In the genomic region with DNA sequence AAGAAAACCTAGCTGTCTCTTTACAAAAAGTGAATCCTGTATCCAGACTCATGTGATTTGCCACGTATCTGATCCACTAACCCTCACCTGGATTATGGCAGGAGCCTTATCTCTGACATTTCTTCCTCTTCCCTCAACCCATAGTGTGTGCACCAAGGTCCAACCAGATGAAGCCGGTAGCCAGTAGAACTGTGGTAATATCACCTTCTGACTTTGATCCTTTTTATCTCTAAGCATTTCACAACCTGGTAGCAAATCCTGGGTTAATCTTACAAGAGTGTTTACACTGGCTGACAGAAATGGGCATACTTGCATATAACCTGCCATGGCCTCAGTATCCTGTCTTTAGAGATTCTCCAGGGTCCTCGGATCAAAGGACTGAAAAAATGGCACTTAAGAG, we compare ENCODE assay signal across 17 cellular contexts. TPM values are rescaled to one million over a fixed set of nuclear protein-coding genes. Genes with fewer than 3 reads are reported as not detected.
A peak's percentile ranks its signal among the peaks of the same experiment; 100 is the strongest.
DNase-seq lines count a peak whose midpoint lies in the region; ATAC-seq, FAIRE-seq and TF ChIP-seq lines count a peak whose summit lies in the region.
"Had no signal": no experiment of that assay in that cellular context is flagged by ENCODE, and none has a peak within 500 bp of the region (broad histone marks: within the 10 kb centered on the region; RNA-seq: fewer than 3 reads in every experiment).

No MANE protein-coding gene starts in this region.

- peaks cover 50 to 64% of the 10 kb centered on the region in 2 donors for H3K36me3 Mint-ChIP-seq in activated T-cell treated with anti-CD3 and anti-CD28 coated beads, Interleukin-2, amount 50 U/mL, for 72 hours (ENCODE audit: insufficient read depth in 2 of 2)
- H3K36me3 Mint-ChIP-seq in activated CD8-positive, alpha-beta T cell treated with anti-CD3 and anti-CD28 coated beads, Interleukin-2, amount 10 ng/mL, durations not matched to agents 7 days and 5 days (ENCODE audit: low read depth), result peaks cover 72% of the 10 kb centered on the region
- peaks cover 33 to 48% (median 45%) of the 10 kb centered on the region in 3 donors for H3K36me3 Mint-ChIP-seq in immature natural killer cell

- peak overlapping the region; percentile 14 to 23 for H3K4me3 Mint-ChIP-seq in activated T-cell treated with anti-CD3 and anti-CD28 coated beads, Interleukin-2, amount 50 U/mL, for 72 hours
- H3K4me3 Mint-ChIP-seq in activated CD8-positive, alpha-beta T cell treated with anti-CD3 and anti-CD28 coated beads, Interleukin-2, amount 10 ng/mL, durations not matched to agents 7 days and 5 days, result peak overlapping the region; percentile 39
- H3K4me3 Mint-ChIP-seq in immature natural killer cell, result peak overlapping the region; percentile 39 to 99 (median 97)

- ATAC-seq in activated T-cell treated with anti-CD3 and anti-CD28 coated beads, Interleukin-2, amount 50 U/mL, for 72 hours (replicated peaks in 1 of 2), result no peak
- ATAC-seq in activated CD8-positive, alpha-beta T cell treated with anti-CD3 and anti-CD28 coated beads, Interleukin-2, amount 10 ng/mL, durations not matched to agents 7 days and 5 days, result no peak
- ATAC-seq in GM18517 (IDR thresholded peaks at IDR 0.05; ENCODE audit: unreplicated experiment), result no peak
- ATAC-seq: stimulated activated naive CD8-positive, alpha-beta T cell treated with anti-CD3 and anti-CD28 coated beads, Interleukin-15, Interleukin-2, amounts not matched to agents 100 U/mL and 50 U/mL, for 24 hours had no signal

- no peaks in the 10 kb centered on the region for H3K27me3 ChIP-seq in small intestine (ENCODE audit: control insufficient read depth in 2 of 2, insufficient read depth in 2 of 2, low read length in 2 of 2)
- H3K27me3 ChIP-seq: ascending aorta, ovary, vagina had no signal

- H3K9me3 ChIP-seq in small intestine (ENCODE audit: control insufficient read depth, low read depth), result peaks cover 1% of the 10 kb centered on the region

- FAIRE-seq in small intestine (lab: Jason Lieb, UNC), result no peak

- no peak overlapping the region for H3K4me3 ChIP-seq in small intestine (ENCODE audit: low read depth in 1 of 2, low read length in 2 of 2)
- H3K4me3 ChIP-seq: ovary had no signal

- no peak for TF ChIP-seq CTCF in GM13977 (IDR thresholded peaks at IDR 0.05; ENCODE audit: extremely low read depth, insufficient read depth, missing control alignments)

- peaks cover 40% of the 10 kb centered on the region for H3K4me1 Mint-ChIP-seq in activated T-cell treated with anti-CD3 and anti-CD28 coated beads, Interleukin-2, amount 50 U/mL, for 72 hours (ENCODE audit: low read depth)
- H3K4me1 Mint-ChIP-seq in activated CD8-positive, alpha-beta T cell treated with anti-CD3 and anti-CD28 coated beads, Interleukin-2, amount 10 ng/mL, durations not matched to agents 7 days and 5 days (ENCODE audit: low read depth), result peaks cover 20% of the 10 kb centered on the region
- peaks cover 44 to 58% of the 10 kb centered on the region in 2 donors for H3K4me1 Mint-ChIP-seq in immature natural killer cell

- peaks cover 0 to 5% of the 10 kb centered on the region in 2 donors for H3K4me1 ChIP-seq in small intestine (ENCODE audit: control insufficient read depth in 2 of 2, insufficient read depth in 1 of 2, low read depth in 1 of 2, low read length in 1 of 2)

- H3K9me3 Mint-ChIP-seq in activated T-cell treated with anti-CD3 and anti-CD28 coated beads, Interleukin-2, amount 50 U/mL, for 72 hours, result peaks cover 24 to 34% of the 10 kb centered on the region in 2 donors
- H3K9me3 Mint-ChIP-seq in activated CD8-positive, alpha-beta T cell treated with anti-CD3 and anti-CD28 coated beads, Interleukin-2, amount 10 ng/mL, durations not matched to agents 7 days and 5 days (ENCODE audit: insufficient read depth), result peaks cover 17% of the 10 kb centered on the region
- H3K9me3 Mint-ChIP-seq in immature natural killer cell, result peaks cover 0 to 44% (median 10%) of the 10 kb centered on the region in 6 donors

- no peak overlapping the region for H3K27ac ChIP-seq in small intestine (ENCODE audit: low read depth in 1 of 2, low read length in 1 of 2)
- H3K27ac ChIP-seq: ascending aorta, ovary, vagina had no signal

- no peak for DNase-seq in activated T-cell treated with anti-CD3 and anti-CD28 coated beads, Interleukin-2, amount 50 U/mL, for 72 hours
- DNase-seq in activated T-cell treated with anti-CD3 and anti-CD28 coated beads for 4 hours, result no peak
- no peak for DNase-seq in activated CD8-positive, alpha-beta T cell treated with anti-CD3 and anti-CD28 coated beads, Interleukin-2, amount 10 ng/mL, durations not matched to agents 7 days and 5 days
- DNase-seq in immature natural killer cell, result no peak
- DNase-seq in small intestine, result peak; percentile 76
- no peak for DNase-seq in GM13977 (ENCODE audit: low spot score)
- no peak for DNase-seq in DMS79 treated with DMSO at 0.1 percent for 48 hours (lab: John Stamatoyannopoulos, UW)
- DNase-seq: activated CD4-positive, alpha-beta T cell treated with anti-CD3 and anti-CD28 coated beads for 1 hour; cortex of kidney; Karpas-422; mesenchymal stem cell; NCI-H1417 treated with DMSO at 0.1 percent for 48 hours; ovary; stimulated activated naive CD8-positive, alpha-beta T cell treated with anti-CD3 and anti-CD28 coated beads, Interleukin-15, Interleukin-2, amounts not matched to agents 100 U/mL and 50 U/mL, for 24 hours had no signal

- 46 to 67% (median 49%) methylated on average over 3 of the region's 3 CpGs for WGBS in small intestine, 3 donors

- POLR2A ChIA-PET in activated CD8-positive, alpha-beta T cell treated with anti-CD3 and anti-CD28 coated beads, Interleukin-2, amount 10 ng/mL, durations not matched to agents 7 days and 5 days (lab: Charles Lee), result no interaction called here

- no peaks in the 10 kb centered on the region for H3K27me3 Mint-ChIP-seq in activated T-cell treated with anti-CD3 and anti-CD28 coated beads, Interleukin-2, amount 50 U/mL, for 72 hours (ENCODE audit: low read depth)
- H3K27me3 Mint-ChIP-seq in activated CD8-positive, alpha-beta T cell treated with anti-CD3 and anti-CD28 coated beads, Interleukin-2, amount 10 ng/mL, durations not matched to agents 7 days and 5 days (ENCODE audit: low read depth), result no peaks in the 10 kb centered on the region
- H3K27me3 Mint-ChIP-seq in immature natural killer cell (ENCODE audit: low read depth in 3 of 3), result peaks cover 0 to 12% (median 5%) of the 10 kb centered on the region in 3 donors

- H3K36me3 ChIP-seq in small intestine (ENCODE audit: control insufficient read depth in 2 of 2, insufficient read depth in 2 of 2, low read length in 2 of 2), result peaks cover 8 to 16% of the 10 kb centered on the region in 2 donors
- H3K36me3 ChIP-seq: ovary had no signal

- CTCF ChIA-PET in activated CD8-positive, alpha-beta T cell treated with anti-CD3 and anti-CD28 coated beads, Interleukin-2, amount 10 ng/mL, durations not matched to agents 7 days and 5 days (lab: Charles Lee), result interaction anchor here (1.2 kb wide), 1 partner anchor 11 kb away, joined by 3 read pairs; no protein-coding TSS in a partner anchor

- H3K27ac Mint-ChIP-seq in activated T-cell treated with anti-CD3 and anti-CD28 coated beads, Interleukin-2, amount 50 U/mL, for 72 hours, result no peak overlapping the region
- H3K27ac Mint-ChIP-seq in activated CD8-positive, alpha-beta T cell treated with anti-CD3 and anti-CD28 coated beads, Interleukin-2, amount 10 ng/mL, durations not matched to agents 7 days and 5 days, result no peak overlapping the region
- H3K27ac Mint-ChIP-seq in immature natural killer cell, result peak overlapping the region; percentile 14 to 97 (median 95)

- in situ Hi-C loops in GM13977 (cut with MboI; ENCODE audit: low pct_unique_long_range_greater_than_20kb, low sequenced_read_pairs, unreplicated experiment), result no loop called here

RNA-seq across cellular contexts. Expression of gene ZNF417, which starts 1.9 kb away (rescaled TPM):
- 10 to 100 TPM; 12.6 to 13.8 TPM for total RNA-seq in activated T-cell treated with anti-CD3 and anti-CD28 coated beads, Interleukin-2, amount 50 U/mL, for 72 hours
- total RNA-seq in activated CD8-positive, alpha-beta T cell treated with anti-CD3 and anti-CD28 coated beads, Interleukin-2, amount 10 ng/mL, durations not matched to agents 7 days and 5 days, result 10 to 100 TPM; 21.1 to 21.4 TPM
- 1 to 10 TPM in 2 of 3 donors, not detected in 1; 1.2 to 5.0 TPM for polyA plus RNA-seq in immature natural killer cell
- polyA plus RNA-seq in small intestine, result 1 to 10 TPM; 1.6 to 3.8 (median 2.9) TPM

RNA-seq across cellular contexts. Expression of gene ZNF418, which starts 20.7 kb away (rescaled TPM):
- total RNA-seq in activated T-cell treated with anti-CD3 and anti-CD28 coated beads, Interleukin-2, amount 50 U/mL, for 72 hours, result 1 to 10 TPM; 3.4 to 8.0 TPM
- total RNA-seq in activated CD8-positive, alpha-beta T cell treated with anti-CD3 and anti-CD28 coated beads, Interleukin-2, amount 10 ng/mL, durations not matched to agents 7 days and 5 days, result 1 to 10 TPM; 4.2 to 6.2 TPM
- polyA plus RNA-seq in immature natural killer cell (1 to 10 TPM in 2 of 3 donors, not detected in 1; 2.5 to 3.5 TPM), small intestine (1 to 10 TPM; 2.5 to 7.0 (median 3.0) TPM)

RNA-seq across cellular contexts. Expression of gene ZNF814, which starts 25.7 kb away (rescaled TPM):
- 10 to 100 TPM; 16.1 to 21.4 TPM for total RNA-seq in activated T-cell treated with anti-CD3 and anti-CD28 coated beads, Interleukin-2, amount 50 U/mL, for 72 hours
- total RNA-seq in activated CD8-positive, alpha-beta T cell treated with anti-CD3 and anti-CD28 coated beads, Interleukin-2, amount 10 ng/mL, durations not matched to agents 7 days and 5 days, result 10 to 100 TPM; 26.2 to 29.0 TPM
- polyA plus RNA-seq in immature natural killer cell (10 to 100 TPM; 11.8 to 26.7 (median 14.8) TPM), small intestine (10 to 100 TPM; 11.6 to 22.0 (median 12.3) TPM)

RNA-seq across cellular contexts. Expression of gene ZNF256, which starts 33.0 kb away (rescaled TPM):
- total RNA-seq in activated T-cell treated with anti-CD3 and anti-CD28 coated beads, Interleukin-2, amount 50 U/mL, for 72 hours, result 10 to 100 TPM in 1 of 2 donors, 1 to 10 TPM in 1; 8.4 to 10.6 TPM
- 1 to 10 TPM; 8.8 to 8.9 TPM for total RNA-seq in activated CD8-positive, alpha-beta T cell treated with anti-CD3 and anti-CD28 coated beads, Interleukin-2, amount 10 ng/mL, durations not matched to agents 7 days and 5 days
- polyA plus RNA-seq in immature natural killer cell (1 to 10 TPM; 5.9 to 7.5 (median 6.1) TPM), small intestine (1 to 10 TPM; 1.3 to 2.9 (median 1.9) TPM)

RNA-seq across cellular contexts. Expression of gene C19orf18, which starts 59.8 kb away (rescaled TPM):
- total RNA-seq in activated T-cell treated with anti-CD3 and anti-CD28 coated beads, Interleukin-2, amount 50 U/mL, for 72 hours, result 1 to 10 TPM in 1 of 2 donors, under 1 TPM in 1; 0.91 to 2.1 TPM
- under 1 TPM; 0.42 to 0.73 TPM for total RNA-seq in activated CD8-positive, alpha-beta T cell treated with anti-CD3 and anti-CD28 coated beads, Interleukin-2, amount 10 ng/mL, durations not matched to agents 7 days and 5 days
- polyA plus RNA-seq in immature natural killer cell (not detected), small intestine (1 to 10 TPM in 1 of 3 donors, under 1 TPM in 1, not detected in 1; 0.85 to 1.3 TPM)
- total RNA-seq: ascending aorta had no signal

Comparison
In these comparisons a context has a peak if more than half of its experiments do, and no peak if none do; other contexts are left out.
1. H3K27ac Mint-ChIP-seq: peak in immature natural killer cell (6 of 6); none in activated T-cell treated with anti-CD3 and anti-CD28 coated beads, Interleukin-2, amount 50 U/mL, for 72 hours (single experiment) and activated CD8-positive, alpha-beta T cell treated with anti-CD3 and anti-CD28 coated beads, Interleukin-2, amount 10 ng/mL, durations not matched to agents 7 days and 5 days (single experiment).
2. H3K4me3 Mint-ChIP-seq: peak in every context shown above with its lines; median percentile 97 in immature natural killer cell; 39 in activated CD8-positive, alpha-beta T cell treated with anti-CD3 and anti-CD28 coated beads, Interleukin-2, amount 10 ng/mL, durations not matched to agents 7 days and 5 days; 18 in activated T-cell treated with anti-CD3 and anti-CD28 coated beads, Interleukin-2, amount 50 U/mL, for 72 hours.